ENCODE assay signal across 10 cellular contexts in the genomic region with DNA sequence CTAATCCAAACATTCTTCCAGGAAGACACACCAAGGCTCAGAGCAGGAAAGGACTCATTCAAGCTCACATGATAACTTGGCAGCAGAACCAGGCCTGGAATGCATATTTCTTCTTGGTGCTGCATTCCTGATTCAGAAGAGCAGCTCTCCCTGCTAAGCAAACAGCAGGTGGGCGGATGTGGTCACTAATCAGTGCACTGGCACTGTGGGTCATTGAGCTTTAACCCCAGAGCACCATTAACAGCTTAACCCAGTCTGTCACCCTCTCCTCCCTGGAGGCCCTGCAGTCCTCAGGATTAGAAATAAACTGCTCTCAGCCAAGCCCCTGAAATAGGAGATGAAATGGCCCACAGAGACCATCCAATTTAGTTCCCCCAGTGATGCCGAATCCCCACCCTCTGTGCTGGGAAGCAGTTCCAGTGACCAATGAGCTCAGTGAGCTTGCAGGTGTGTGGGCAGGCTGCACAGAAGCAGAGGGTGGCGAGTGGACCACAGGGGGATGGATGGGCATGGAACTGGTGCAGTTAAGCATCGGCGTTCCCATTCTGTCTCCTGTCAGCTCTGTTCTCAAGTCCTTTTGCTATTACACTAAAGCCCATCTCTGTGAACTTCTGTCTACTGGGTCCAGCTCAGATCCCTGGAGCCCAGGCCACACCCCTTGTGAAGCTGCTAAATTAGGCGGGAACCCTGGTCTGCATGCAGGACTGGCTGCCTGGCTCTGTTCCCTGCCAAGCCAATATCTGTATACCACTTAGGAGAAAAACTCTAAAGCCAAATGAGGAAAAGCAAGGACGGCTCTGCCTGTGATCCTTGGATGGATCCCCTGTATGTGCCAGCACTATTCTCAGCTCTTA. TPM values are rescaled to one million over a fixed set of nuclear protein-coding genes. Genes with fewer than 3 reads are reported as not detected.
DNase-seq lines count a peak whose midpoint lies in the region; ATAC-seq and TF ChIP-seq lines count a peak whose summit lies in the region.
"Had no signal": no experiment of that assay in that cellular context is flagged by ENCODE, and none has a peak within 500 bp of the region (broad histone marks: within the 10 kb centered on the region; RNA-seq: fewer than 3 reads in every experiment).

No MANE protein-coding gene starts in this region.

- ATAC-seq in HCT116 (peak; percentile 22; the same call in 1 of the 2 replicates), GM21360 (IDR thresholded peaks at IDR 0.05; ENCODE audit: unreplicated experiment) (no peak)
- no peak for ATAC-seq in activated CD8-positive, alpha-beta memory T cell treated with anti-CD3 and anti-CD28 coated beads, Interleukin-2, amount 10 ng/mL, durations not matched to agents 7 days and 5 days
- ATAC-seq: effector memory CD8-positive, alpha-beta T cell had no signal

- H3K36me3 ChIP-seq in HCT116 (ENCODE audit: control insufficient read depth in 1 of 2, insufficient read depth in 2 of 2, low read length in 2 of 2) (no peaks in the 10 kb centered on the region), left ventricle myocardium inferior (no peaks in the 10 kb centered on the region), subcutaneous abdominal adipose tissue (ENCODE audit: control insufficient read depth in 5 of 5, insufficient read depth in 5 of 5, low read length in 5 of 5) (no peaks in the 10 kb centered on the region)

- H3K4me2 ChIP-seq in HCT116 (ENCODE audit: low read length): no peak overlapping the region

- TF ChIP-seq CTCF in HCT116 (IDR thresholded peaks at IDR 0.05 in 2 of 3, conservative IDR thresholded peaks at IDR 0.05 in 1 of 3; ENCODE audit: borderline replicate concordance in 1 of 3, insufficient read depth in 1 of 3, low read depth in 2 of 3, low read length in 2 of 3) (no peak), VCaP (conservative IDR thresholded peaks at IDR 0.05) (no peak), left ventricle myocardium inferior (IDR thresholded peaks at IDR 0.05; ENCODE audit: borderline replicate concordance) (no peak)

- TF ChIP-seq RAD21 in HCT116 (IDR thresholded peaks at IDR 0.05; ENCODE audit: low read depth): no peak

- CTCF ChIA-PET in HCT116 (lab: Charles Lee): interaction anchor here (1.1 kb wide), 1 partner anchor 111 kb away, joined by 5 read pairs; no protein-coding TSS in a partner anchor
- CTCF ChIA-PET in activated CD8-positive, alpha-beta memory T cell treated with anti-CD3 and anti-CD28 coated beads, Interleukin-2, amount 10 ng/mL, durations not matched to agents 7 days and 5 days (lab: Charles Lee): interaction anchor here (0.6 to 1.9 kb wide), 5 partner anchors 19 to 111 kb away, joined by 3 to 5 read pairs (median 3); no protein-coding TSS in a partner anchor

- H3K27ac Mint-ChIP-seq in activated CD8-positive, alpha-beta memory T cell treated with anti-CD3 and anti-CD28 coated beads, Interleukin-2, amount 10 ng/mL, durations not matched to agents 7 days and 5 days: no peak overlapping the region
- H3K27ac Mint-ChIP-seq: effector memory CD8-positive, alpha-beta T cell had no signal

- H3K4me1 Mint-ChIP-seq in activated CD8-positive, alpha-beta memory T cell treated with anti-CD3 and anti-CD28 coated beads, Interleukin-2, amount 10 ng/mL, durations not matched to agents 7 days and 5 days: peaks cover 11% of the 10 kb centered on the region

- H3K9me3 ChIP-seq in HCT116 (ENCODE audit: control insufficient read depth in 1 of 2, insufficient read depth in 1 of 2, low read depth in 1 of 2, low read length in 2 of 2) (no peaks in the 10 kb centered on the region), left ventricle myocardium inferior (replicated peaks) (no peaks in the 10 kb centered on the region), subcutaneous abdominal adipose tissue (ENCODE audit: control insufficient read depth in 5 of 5, low read length in 5 of 5) (no peaks in the 10 kb centered on the region)

- RAD21 ChIA-PET in HCT116 (lab: Charles Lee; ENCODE audit: low non-redundant PET in 1 of 2, low total read pairs in 2 of 2, uncharacterized antibody in 2 of 2, unreplicated experiment in 2 of 2): no interaction called here

- 0 out of 2 replicates have a peak, but pooled peaks cover 2% of the 10 kb centered on the region for H3K9me2 ChIP-seq in HCT116 (ENCODE audit: insufficient read depth)

- H3K4me3 ChIP-seq in HCT116 (replicated peaks in 1 of 2; ENCODE audit: low read depth in 1 of 2, low read length in 2 of 2) (no peak overlapping the region), left ventricle myocardium inferior (no peak overlapping the region), subcutaneous abdominal adipose tissue (ENCODE audit: low read depth in 1 of 5, low read length in 5 of 5) (no peak overlapping the region)

- POLR2A ChIA-PET in HCT116 (lab: Charles Lee): interaction anchor here (1.3 kb wide), 1 partner anchor 16 kb away, joined by 3 read pairs; no protein-coding TSS in a partner anchor

- H3K9me3 Mint-ChIP-seq in activated CD8-positive, alpha-beta memory T cell treated with anti-CD3 and anti-CD28 coated beads, Interleukin-2, amount 10 ng/mL, durations not matched to agents 7 days and 5 days (ENCODE audit: low read depth): no peaks in the 10 kb centered on the region
- H3K9me3 Mint-ChIP-seq: effector memory CD8-positive, alpha-beta T cell had no signal

- H3K36me3 Mint-ChIP-seq in activated CD8-positive, alpha-beta memory T cell treated with anti-CD3 and anti-CD28 coated beads, Interleukin-2, amount 10 ng/mL, durations not matched to agents 7 days and 5 days: no peaks in the 10 kb centered on the region

- intact Hi-C loops in HCT116 (cut with micrococcal nuclease): no loop called here
- intact Hi-C loops in left ventricle myocardium inferior (cut with micrococcal nuclease): loop anchor here (10.0 kb wide), 1 partner anchor 106 kb away; no protein-coding TSS in a partner anchor

- no peaks in the 10 kb centered on the region for H3K27me3 ChIP-seq in HCT116 (ENCODE audit: insufficient read depth, low read length)
- H3K27me3 ChIP-seq in left ventricle myocardium inferior (ENCODE audit: low read depth): no peaks in the 10 kb centered on the region
- H3K27me3 ChIP-seq in subcutaneous abdominal adipose tissue (ENCODE audit: control insufficient read depth in 5 of 5, insufficient read depth in 4 of 5, low read length in 5 of 5): no peaks in the 10 kb centered on the region

- no peaks in the 10 kb centered on the region for H3K27me3 Mint-ChIP-seq in activated CD8-positive, alpha-beta memory T cell treated with anti-CD3 and anti-CD28 coated beads, Interleukin-2, amount 10 ng/mL, durations not matched to agents 7 days and 5 days
- H3K27me3 Mint-ChIP-seq: effector memory CD8-positive, alpha-beta T cell had no signal

- no peak overlapping the region for H2AFZ ChIP-seq in HCT116 (ENCODE audit: low read depth, low read length, poor library complexity, severe bottlenecking)

- H3K4me3 Mint-ChIP-seq in activated CD8-positive, alpha-beta memory T cell treated with anti-CD3 and anti-CD28 coated beads, Interleukin-2, amount 10 ng/mL, durations not matched to agents 7 days and 5 days: no peak overlapping the region
- H3K4me3 Mint-ChIP-seq: effector memory CD8-positive, alpha-beta T cell had no signal

- H3K27ac ChIP-seq in HCT116 (ENCODE audit: low read depth, low read length): no peak overlapping the region
- H3K27ac ChIP-seq in VCaP: peak overlapping the region; percentile 30; the same call in 1 of the 2 replicates
- peak overlapping the region; percentile 73 for H3K27ac ChIP-seq in left ventricle myocardium inferior (replicated peaks)
- peak overlapping the region; percentile 87 for H3K27ac ChIP-seq in subcutaneous abdominal adipose tissue (ENCODE audit: low read depth, low read length)

- H3K9ac ChIP-seq in HCT116 (ENCODE audit: low read length) (no peak overlapping the region), subcutaneous abdominal adipose tissue (ENCODE audit: low read length in 5 of 5) (no peak overlapping the region)

- no peak for TF ChIP-seq POLR2A in HCT116 (IDR thresholded peaks at IDR 0.05; ENCODE audit: borderline replicate concordance, extremely low read depth, insufficient read depth, insufficient read length)

- H3K4me1 ChIP-seq in HCT116 (ENCODE audit: control insufficient read depth in 1 of 2, insufficient read depth in 2 of 2, low read length in 2 of 2) (0 out of 4 replicates have a peak, but pooled peaks cover 2 to 4% of the 10 kb centered on the region in 2 experiments), left ventricle myocardium inferior (peaks cover 42% of the 10 kb centered on the region), subcutaneous abdominal adipose tissue (ENCODE audit: control insufficient read depth in 5 of 5, insufficient read depth in 5 of 5, low read length in 5 of 5) (peaks cover 6 to 31% (median 25%) of the 10 kb centered on the region in 5 donors)

- BruUV-seq in HCT116 (replicated peaks; lab: Mats Ljungman, UMichigan): no TSS peak

- DNase-seq in HCT116 (ENCODE audit: low read depth, low spot score): no peak
- peak; percentile 50 for DNase-seq in left ventricle myocardium inferior
- no peak for DNase-seq in activated CD8-positive, alpha-beta memory T cell treated with anti-CD3 and anti-CD28 coated beads, Interleukin-2, amount 10 ng/mL, durations not matched to agents 7 days and 5 days
- no peak for DNase-seq in NCI-H524 treated with DMSO at 0.1 percent for 48 hours (lab: John Stamatoyannopoulos, UW)
- no peak for DNase-seq in activated CD4-positive, alpha-beta T cell treated with anti-CD3 and anti-CD28 coated beads for 48 hours
- DNase-seq: effector memory CD8-positive, alpha-beta T cell; stimulated activated CD4-positive, alpha-beta T cell treated with anti-CD3 and anti-CD28 coated beads, Interleukin-4, amount 100 ng/mL, for 24 hours had no signal

- H3K79me2 ChIP-seq in HCT116 (ENCODE audit: insufficient read depth, low read length): no peaks in the 10 kb centered on the region

- H4K20me1 ChIP-seq in HCT116 (ENCODE audit: insufficient read depth): no peaks in the 10 kb centered on the region

TF ChIP-seq in HCT116, 20 proteins besides CTCF, POLR2A, EP300 and RAD21 (continues in another document):
- TF ChIP-seq CBX3 (IDR thresholded peaks at IDR 0.05; ENCODE audit: low read depth): no peak
- no peak for TF ChIP-seq EGR1 (IDR thresholded peaks at IDR 0.05; ENCODE audit: low read depth)
- TF ChIP-seq ZNF274 (IDR thresholded peaks at IDR 0.05; ENCODE audit: low read depth, low read length): no peak
- no peak for TF ChIP-seq ZFX (IDR thresholded peaks at IDR 0.05)
- no peak for TF ChIP-seq SIN3A (IDR thresholded peaks at IDR 0.05; ENCODE audit: low read depth)
- no peak for TF ChIP-seq FOSL1 (IDR thresholded peaks at IDR 0.05; ENCODE audit: low read depth)

RNA-seq across cellular contexts. Expression of a gene that starts 16.6 kb away (rescaled TPM):
- total RNA-seq in HCT116 (2021; ENCODE audit: unreplicated experiment): 8.3 TPM
- polyA plus RNA-seq in HCT116 (2012): 2.7 and 3.6 TPM in 2 replicates
- total RNA-seq in left ventricle myocardium inferior: 5.1 TPM
- 1 to 10 TPM; 6.4 to 6.7 TPM for total RNA-seq in activated CD8-positive, alpha-beta memory T cell treated with anti-CD3 and anti-CD28 coated beads, Interleukin-2, amount 10 ng/mL, durations not matched to agents 7 days and 5 days
